21 cellular contexts compared by ENCODE assay signal in the genomic region with DNA sequence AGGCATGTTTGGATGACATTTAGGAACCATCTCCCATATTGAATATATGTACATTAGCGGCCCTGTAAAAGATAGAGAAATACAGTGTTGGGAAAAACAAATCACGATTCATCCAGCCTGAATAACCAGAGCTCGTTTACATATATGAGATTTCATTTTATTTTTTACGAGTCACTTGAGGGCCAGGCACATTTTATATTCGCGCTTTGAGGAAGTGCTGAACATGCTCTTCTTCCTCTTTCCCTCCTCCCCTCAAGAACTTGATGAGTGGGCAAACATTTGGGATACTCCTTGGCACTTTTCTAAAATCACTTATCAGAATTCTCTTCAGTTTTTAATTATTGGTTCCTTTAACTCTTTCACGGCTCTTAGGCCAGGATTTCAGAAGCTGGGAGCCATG.
"Had no signal": no experiment of that assay in that cellular context is flagged by ENCODE, and none has a peak within 500 bp of the region (broad histone marks: within the 10 kb centered on the region; RNA-seq: fewer than 3 reads in every experiment).

No MANE protein-coding gene starts in this region.

- H3K4me1 ChIP-seq: colonic mucosa, esophagus muscularis mucosa, gastrocnemius medialis, sigmoid colon, transverse colon, uterus had no signal

- H3K9me3 ChIP-seq: colonic mucosa, esophagus muscularis mucosa, gastrocnemius medialis, sigmoid colon, transverse colon, uterus had no signal

- FAIRE-seq: bronchial epithelial cell, islet of Langerhans had no signal

- DNase-seq: activated CD4-positive, alpha-beta T cell treated with anti-CD3 and anti-CD28 coated beads for 36 hours; activated CD4-positive, alpha-beta T cell treated with anti-CD3 and anti-CD28 coated beads, Interleukin-2, amount 50 U/mL, for 48 hours; activated naive CD4-positive, alpha-beta T cell treated with Interleukin-2 at 50 U/mL for 16 hours; activated naive CD8-positive, alpha-beta T cell treated with anti-CD3 and anti-CD28 coated beads for 36 hours; activated T-cell treated with anti-CD3 and anti-CD28 coated beads, Interleukin-2, amount 50 U/mL, for 48 hours; amniotic stem cell; colonic mucosa; gastrocnemius medialis; head of caudate nucleus; midbrain; natural killer cell; retina; sigmoid colon; stimulated activated CD4-positive, alpha-beta T cell treated with anti-CD3 and anti-CD28 coated beads, Interleukin-15, amount 100 ng/mL, for 24 hours; stimulated activated naive B cell treated with anti-CD40 and anti-IgM and Interleukin-4, amounts not matched to agents 10 μg/mL and 1 μg/mL and 100 μg/mL, for 72 hours; transverse colon; uterus had no signal

- ATAC-seq: activated CD4-positive, alpha-beta T cell treated with anti-CD3 and anti-CD28 coated beads for 36 hours; gastrocnemius medialis; natural killer cell; stimulated activated naive B cell treated with anti-CD40 and anti-IgM and Interleukin-4, amounts not matched to agents 10 μg/mL and 1 μg/mL and 100 μg/mL, for 72 hours had no signal

- H3K27me3 ChIP-seq: colonic mucosa, esophagus muscularis mucosa, gastrocnemius medialis, sigmoid colon, transverse colon, uterus had no signal

- H3K27ac ChIP-seq: colonic mucosa, esophagus muscularis mucosa, gastrocnemius medialis, sigmoid colon, transverse colon, uterus had no signal

- H3K36me3 ChIP-seq: colonic mucosa, esophagus muscularis mucosa, gastrocnemius medialis, sigmoid colon, transverse colon, uterus had no signal

- H3K4me3 ChIP-seq: colonic mucosa, esophagus muscularis mucosa, gastrocnemius medialis, sigmoid colon, smooth muscle cell, transverse colon, uterus had no signal
